Comparison of ENCODE assay signal across 18 cellular contexts in the genomic region with DNA sequence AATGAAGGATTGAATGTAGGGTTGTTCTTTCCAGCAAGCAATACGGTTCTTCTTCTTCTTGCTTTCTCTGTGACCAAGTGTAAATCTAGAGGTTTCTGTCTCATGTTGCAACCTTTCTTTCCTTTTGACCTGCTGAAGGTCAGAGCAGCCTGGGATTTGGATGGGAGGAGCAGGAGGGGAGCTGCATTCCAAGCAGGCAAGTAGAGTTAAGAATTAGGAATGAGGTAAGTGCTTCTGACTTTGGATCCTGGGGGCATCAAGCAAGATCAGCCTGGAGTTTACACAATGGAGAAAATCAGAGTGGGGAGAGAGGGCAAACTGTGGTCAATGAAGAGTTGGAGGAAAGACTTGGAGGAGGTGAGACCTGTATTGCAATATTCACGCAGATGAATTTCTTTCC.
DNase-seq lines count a peak whose midpoint lies in the region; ATAC-seq and TF ChIP-seq lines count a peak whose summit lies in the region.
"Had no signal": no experiment of that assay in that cellular context is flagged by ENCODE, and none has a peak within 500 bp of the region (broad histone marks: within the 10 kb centered on the region; RNA-seq: fewer than 3 reads in every experiment).

No MANE protein-coding gene starts in this region.

- H3K4me2 ChIP-seq in mesendoderm (ENCODE audit: low read length), result no peak overlapping the region
- H3K4me2 ChIP-seq: BLaER1 had no signal

- in situ Hi-C loops in Panc1 (cut with HindIII; ENCODE audit: low pct_unique_long_range_greater_than_20kb, low sequenced_read_pairs), result no loop called here

- H3K79me2 ChIP-seq in mesendoderm (ENCODE audit: control insufficient read depth, insufficient read depth, low read length), result no peaks in the 10 kb centered on the region

- DNase-seq in ELF-1 (ENCODE audit: low read depth, low spot score), result peak; percentile 67
- DNase-seq in Panc1 (ENCODE audit: low read depth, low spot score), result no peak
- DNase-seq in mesendoderm, result peak; percentile 65
- DNase-seq in OCI-M1 (lab: John Stamatoyannopoulos, UW), result no peak
- DNase-seq in stimulated activated CD4-positive, alpha-beta T cell treated with anti-CD3 and anti-CD28 coated beads, Interleukin-2, amount 100 ng/mL, for 24 hours, result no peak
- DNase-seq: CD4-positive, CD25-positive, alpha-beta regulatory T cell; CD8-positive, alpha-beta memory T cell; DMS 273 treated with DMSO at 0.1 percent for 48 hours; DMS79; EL; GF-D8; GM23248; H7; HCEC 1CT had no signal

- no CpG with 5 or more reads among the region's 2 CpGs for WGBS in mesendoderm (ENCODE audit: extremely low coverage, insufficient coverage, low lambda C conversion rate)

- H3K27ac ChIP-seq in Panc1 (ENCODE audit: low read length) (no peak overlapping the region), mesendoderm (ENCODE audit: low read depth, low read length) (no peak overlapping the region)
- H3K27ac ChIP-seq: 22Rv1, BLaER1, C4-2B, GM23248 had no signal

- no peak overlapping the region for H3K56ac ChIP-seq in mesendoderm (ENCODE audit: low read length)

- CTCF ChIA-PET in Panc1 (lab: Charles Lee), result no interaction called here

- no peak overlapping the region for H2AK5ac ChIP-seq in mesendoderm (ENCODE audit: low read length)

- no peaks in the 10 kb centered on the region for H3K79me1 ChIP-seq in mesendoderm (ENCODE audit: low read length)

- no peak overlapping the region for H4K8ac ChIP-seq in mesendoderm (ENCODE audit: low read depth, low read length)

- no peak overlapping the region for H3K9ac ChIP-seq in mesendoderm (ENCODE audit: low read length)
- H3K9ac ChIP-seq: BLaER1, GM23248 had no signal

- H3K18ac ChIP-seq in mesendoderm (ENCODE audit: low read length), result no peak overlapping the region

- no peaks in the 10 kb centered on the region for H3K4me1 ChIP-seq in Panc1 (ENCODE audit: control insufficient read depth, insufficient read depth, low read length)
- peaks cover 2% of the 10 kb centered on the region for H3K4me1 ChIP-seq in mesendoderm (ENCODE audit: control insufficient read depth, low read depth, low read length)
- H3K4me1 ChIP-seq: BLaER1 had no signal

- no peak overlapping the region for H2BK5ac ChIP-seq in mesendoderm (ENCODE audit: low read length)

- no peaks in the 10 kb centered on the region for H3K9me3 ChIP-seq in Panc1 (ENCODE audit: control insufficient read depth, insufficient read depth, low read depth, low read length)
- H3K9me3 ChIP-seq: BLaER1 had no signal

- no peak overlapping the region for H4K5ac ChIP-seq in mesendoderm (ENCODE audit: low read length)

- intact Hi-C loops in Panc1 (cut with micrococcal nuclease; ENCODE audit: unreplicated experiment), result no loop called here

- H2BK120ac ChIP-seq in mesendoderm (ENCODE audit: low read depth, low read length), result no peak overlapping the region

- no peak overlapping the region for H3K4ac ChIP-seq in mesendoderm (ENCODE audit: low read depth, low read length)

- no peak overlapping the region for H3K23ac ChIP-seq in mesendoderm (ENCODE audit: low read length)

- POLR2A ChIA-PET in Panc1 (lab: Charles Lee), result no interaction called here

- H3K4me3 ChIP-seq in Panc1 (ENCODE audit: low read depth in 2 of 2, low read length in 2 of 2) (no peak overlapping the region), mesendoderm (ENCODE audit: low read length) (no peak overlapping the region)
- H3K4me3 ChIP-seq: BLaER1, GM23248 had no signal

- H3K27me3 ChIP-seq in Panc1 (ENCODE audit: control insufficient read depth, insufficient read depth, low read length) (peaks cover 15% of the 10 kb centered on the region), mesendoderm (ENCODE audit: insufficient read depth, low read length, poor library complexity) (no peaks in the 10 kb centered on the region)
- H3K27me3 ChIP-seq: BLaER1 had no signal

- ATAC-seq in Panc1 (no peak), GM21390 (IDR thresholded peaks at IDR 0.05; ENCODE audit: unreplicated experiment) (no peak)

- no TSS peak for BruUV-seq in Panc1 (replicated peaks; lab: Mats Ljungman, UMichigan)

- TF ChIP-seq CTCF in Panc1 (IDR thresholded peaks at IDR 0.05), result peak; percentile 6; the same call in 1 of the 2 replicates

- H3K36me3 ChIP-seq in Panc1 (ENCODE audit: control insufficient read depth, insufficient read depth, low read length) (no peaks in the 10 kb centered on the region), mesendoderm (ENCODE audit: control insufficient read depth, insufficient read depth, low read length) (no peaks in the 10 kb centered on the region)
- H3K36me3 ChIP-seq: BLaER1 had no signal

- H2BK15ac ChIP-seq in mesendoderm (replicated peaks; ENCODE audit: low read depth), result no peak overlapping the region

Comparison
In these comparisons a context has a peak if more than half of its experiments do, and no peak if none do; other contexts are left out.
1. DNase-seq: peak in ELF-1 (single experiment) and mesendoderm (single experiment); none in Panc1 (single experiment), OCI-M1 (single experiment) and stimulated activated CD4-positive, alpha-beta T cell treated with anti-CD3 and anti-CD28 coated beads, Interleukin-2, amount 100 ng/mL, for 24 hours (0 of 2).